ENCODE assay signal across 9 cellular contexts in the genomic region with DNA sequence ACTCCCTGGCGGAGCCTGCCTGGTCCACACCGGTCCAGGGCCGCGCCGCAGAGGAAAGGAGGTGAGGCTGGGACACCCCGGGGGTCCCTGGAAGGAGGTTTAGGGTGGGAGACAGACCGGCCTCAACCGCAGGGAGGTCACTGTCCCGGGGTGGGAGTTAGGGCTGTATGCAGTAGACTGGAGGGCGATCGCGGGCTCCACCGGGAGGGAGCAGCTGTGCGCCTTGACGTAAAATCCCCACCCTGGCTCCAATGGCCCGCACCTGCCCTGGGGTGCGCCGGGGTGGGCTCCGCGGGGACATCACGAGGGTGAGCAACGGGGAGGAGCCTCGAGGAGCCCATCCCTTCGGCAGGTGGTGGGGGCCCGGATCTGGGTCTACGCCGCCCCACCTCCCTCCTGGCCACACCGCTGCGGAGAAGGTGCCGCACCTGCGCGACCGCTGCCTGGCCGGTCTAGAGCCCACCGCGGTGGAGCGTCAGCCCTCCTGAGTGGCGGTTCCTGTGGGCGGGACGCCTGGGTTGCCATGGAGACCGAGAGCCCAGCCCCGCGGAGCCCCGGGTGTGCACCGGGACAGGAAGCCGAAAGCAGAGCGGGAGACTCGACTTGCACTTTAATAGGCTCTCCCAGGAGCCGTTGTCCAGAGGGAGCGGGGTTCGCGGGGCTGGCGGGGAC.
DNase-seq lines count a peak whose midpoint lies in the region; ATAC-seq and TF ChIP-seq lines count a peak whose summit lies in the region.
"Had no signal": no experiment of that assay in that cellular context is flagged by ENCODE, and none has a peak within 500 bp of the region (broad histone marks: within the 10 kb centered on the region; RNA-seq: fewer than 3 reads in every experiment).

No MANE protein-coding gene starts in this region.

- no peaks in the 10 kb centered on the region for H3K36me3 ChIP-seq in cardiac muscle cell
- no peaks in the 10 kb centered on the region for H3K36me3 ChIP-seq in lower lobe of right lung

- H3K9me3 Mint-ChIP-seq in WTC11: peaks cover 13% of the 10 kb centered on the region

- intact Hi-C loops in right cardiac atrium (cut with DNase I): loop anchor here in 1 of 4 donors (10.0 kb wide), 1 partner anchor 767 kb away; no protein-coding TSS in a partner anchor
- intact Hi-C loops in lower lobe of right lung (cut with DNase I): no loop called here

- DNase-seq in cardiac muscle cell (ENCODE audit: low read depth in 1 of 2, low spot score in 1 of 2) (peak; percentile 9 to 75), right cardiac atrium (no peak), WTC11 (ENCODE audit: low spot score) (peak; percentile 91), lower lobe of right lung (peak; percentile 31), NCI-H345 (lab: John Stamatoyannopoulos, UW) (no peak), GM10266 (ENCODE audit: extremely low spot score) (no peak), NCI-H187 treated with DMSO at 0.1 percent for 48 hours (lab: John Stamatoyannopoulos, UW) (no peak)
- DNase-seq: activated CD4-positive, alpha-beta T cell treated with anti-CD3 and anti-CD28 coated beads, Interleukin-2, amount 50 U/mL, for 48 hours had no signal

- H3K9me3 ChIP-seq in cardiac muscle cell (ENCODE audit: low read depth) (no peaks in the 10 kb centered on the region), right cardiac atrium (ENCODE audit: control insufficient read depth, low read length) (no peaks in the 10 kb centered on the region), lower lobe of right lung (no peaks in the 10 kb centered on the region)

- H3K36me3 Mint-ChIP-seq in WTC11: peaks cover 7% of the 10 kb centered on the region

- peaks cover 36% of the 10 kb centered on the region for H3K27me3 Mint-ChIP-seq in WTC11 (ENCODE audit: low read depth)

- CTCF ChIA-PET in WTC11 (lab: Charles Lee): interaction anchor here (1.5 to 3.3 kb wide), 3 partner anchors 10 to 78 kb away, joined by 8 to 26 read pairs (median 10); no protein-coding TSS in a partner anchor

- no peak overlapping the region for H3K27ac ChIP-seq in cardiac muscle cell
- H3K27ac ChIP-seq in right cardiac atrium (ENCODE audit: low read length): no peak overlapping the region
- no peak overlapping the region for H3K27ac ChIP-seq in lower lobe of right lung

- ATAC-seq in right cardiac atrium (no peak), WTC11 (peak; percentile 61), lower lobe of right lung (no peak), GM21723 (IDR thresholded peaks at IDR 0.05; ENCODE audit: unreplicated experiment) (no peak)

- H3K4me1 Mint-ChIP-seq in WTC11: peaks cover 25% of the 10 kb centered on the region

- POLR2A ChIA-PET in WTC11 (lab: Charles Lee): interaction anchor here (0.6 kb wide), 1 partner anchor 85 kb away, joined by 3 read pairs; no protein-coding TSS in a partner anchor

- H3K4me3 Mint-ChIP-seq in WTC11: peak overlapping the region; percentile 71

- 4% methylated on average over 53 of the region's 53 CpGs for WGBS in right cardiac atrium

- H3K27ac Mint-ChIP-seq in WTC11: no peak overlapping the region

- H3K4me1 ChIP-seq in cardiac muscle cell (ENCODE audit: low read depth) (no peaks in the 10 kb centered on the region), right cardiac atrium (ENCODE audit: control insufficient read depth, insufficient read depth, low read length) (no peaks in the 10 kb centered on the region), lower lobe of right lung (no peaks in the 10 kb centered on the region)

- peak overlapping the region; percentile 21 for H3K4me3 ChIP-seq in cardiac muscle cell
- H3K4me3 ChIP-seq in right cardiac atrium (ENCODE audit: low read length): no peak overlapping the region
- H3K4me3 ChIP-seq in lower lobe of right lung: no peak overlapping the region

- TF ChIP-seq CTCF in cardiac muscle cell (IDR thresholded peaks at IDR 0.05; ENCODE audit: low read depth, low read length) (no peak), WTC11 (IDR thresholded peaks at IDR 0.05) (no peak), lower lobe of right lung (IDR thresholded peaks at IDR 0.05) (no peak), GM10266 (IDR thresholded peaks at IDR 0.05; ENCODE audit: control insufficient read depth, insufficient read depth, low read depth, missing control alignments) (no peak)

- H3K27me3 ChIP-seq in cardiac muscle cell (peaks cover 71% of the 10 kb centered on the region), right cardiac atrium (ENCODE audit: control insufficient read depth, insufficient read depth) (no peaks in the 10 kb centered on the region), lower lobe of right lung (ENCODE audit: low read depth) (peaks cover 70% of the 10 kb centered on the region)

TF ChIP-seq in WTC11, 78 proteins besides CTCF, POLR2A, EP300 and RAD21 (continues in another document):
- TF ChIP-seq ZNF671 (CRISPR knock-in tag; IDR thresholded peaks at IDR 0.05) (no peak), NFATC4 (CRISPR knock-in tag; IDR thresholded peaks at IDR 0.05) (no peak), USF1 (CRISPR knock-in tag; IDR thresholded peaks at IDR 0.05) (no peak), NR1H2 (CRISPR knock-in tag; IDR thresholded peaks at IDR 0.05) (no peak), ZNF281 (CRISPR knock-in tag; IDR thresholded peaks at IDR 0.05) (0 out of 2 replicates have a peak, but pooled peaks have one; percentile 48), PRRX2 (CRISPR knock-in tag; IDR thresholded peaks at IDR 0.05) (no peak), E2F4 (CRISPR knock-in tag; IDR thresholded peaks at IDR 0.05; ENCODE audit: borderline replicate concordance, low read depth) (0 out of 2 replicates have a peak, but pooled peaks have one; percentile 27), ATF2 (CRISPR knock-in tag; IDR thresholded peaks at IDR 0.05; ENCODE audit: borderline replicate concordance, low read depth) (no peak)
- TF ChIP-seq, protein P1, sequence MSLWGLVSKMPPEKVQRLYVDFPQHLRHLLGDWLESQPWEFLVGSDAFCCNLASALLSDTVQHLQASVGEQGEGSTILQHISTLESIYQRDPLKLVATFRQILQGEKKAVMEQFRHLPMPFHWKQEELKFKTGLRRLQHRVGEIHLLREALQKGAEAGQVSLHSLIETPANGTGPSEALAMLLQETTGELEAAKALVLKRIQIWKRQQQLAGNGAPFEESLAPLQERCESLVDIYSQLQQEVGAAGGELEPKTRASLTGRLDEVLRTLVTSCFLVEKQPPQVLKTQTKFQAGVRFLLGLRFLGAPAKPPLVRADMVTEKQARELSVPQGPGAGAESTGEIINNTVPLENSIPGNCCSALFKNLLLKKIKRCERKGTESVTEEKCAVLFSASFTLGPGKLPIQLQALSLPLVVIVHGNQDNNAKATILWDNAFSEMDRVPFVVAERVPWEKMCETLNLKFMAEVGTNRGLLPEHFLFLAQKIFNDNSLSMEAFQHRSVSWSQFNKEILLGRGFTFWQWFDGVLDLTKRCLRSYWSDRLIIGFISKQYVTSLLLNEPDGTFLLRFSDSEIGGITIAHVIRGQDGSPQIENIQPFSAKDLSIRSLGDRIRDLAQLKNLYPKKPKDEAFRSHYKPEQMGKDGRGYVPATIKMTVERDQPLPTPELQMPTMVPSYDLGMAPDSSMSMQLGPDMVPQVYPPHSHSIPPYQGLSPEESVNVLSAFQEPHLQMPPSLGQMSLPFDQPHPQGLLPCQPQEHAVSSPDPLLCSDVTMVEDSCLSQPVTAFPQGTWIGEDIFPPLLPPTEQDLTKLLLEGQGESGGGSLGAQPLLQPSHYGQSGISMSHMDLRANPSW (CRISPR knock-in tag; conservative IDR thresholded peaks at IDR 0.05; ENCODE audit: low read depth): no peak

Comparison
In these comparisons a context has a peak if more than half of its experiments do, and no peak if none do; other contexts are left out.
1. DNase-seq: peak in cardiac muscle cell (2 of 2), WTC11 (single experiment) and lower lobe of right lung (single experiment); none in right cardiac atrium (0 of 3), NCI-H345 (single experiment), GM10266 (single experiment) and NCI-H187 treated with DMSO at 0.1 percent for 48 hours (single experiment).